9 cellular contexts compared by ENCODE assay signal in the genomic region with DNA sequence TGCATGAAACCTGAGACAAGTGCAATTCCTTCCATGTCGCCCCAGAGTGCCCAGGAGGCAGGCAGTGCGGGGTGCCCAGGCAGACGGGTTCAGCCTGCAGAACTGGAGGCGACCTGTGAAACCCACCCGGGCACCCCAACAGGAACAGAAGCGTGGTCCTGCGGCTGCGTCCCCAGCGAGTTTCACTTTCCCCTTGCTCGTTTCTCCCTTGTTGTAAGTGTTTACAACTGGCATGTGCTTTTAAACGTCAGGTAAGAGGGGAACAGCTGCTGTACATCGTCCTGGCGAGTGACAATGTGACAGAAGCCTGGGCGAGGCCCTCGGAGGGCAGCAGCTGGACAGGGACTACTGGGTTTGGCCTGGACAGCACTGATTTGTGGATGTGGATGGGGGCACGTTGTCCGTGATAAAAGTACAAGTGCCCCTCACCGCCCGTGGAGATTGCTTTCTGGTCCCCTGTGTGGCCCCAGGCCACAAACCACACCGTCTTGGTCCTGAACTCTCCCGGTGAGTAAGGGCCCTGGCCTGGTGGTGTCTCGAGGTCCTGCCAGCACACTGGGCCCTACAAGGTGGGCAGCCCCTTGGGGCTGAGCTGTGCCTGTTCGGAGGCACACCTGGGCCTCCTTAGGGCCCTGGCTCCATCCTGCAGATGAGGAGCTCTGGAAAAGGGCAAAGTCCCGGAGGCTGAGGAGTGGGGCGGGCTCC. TPM values are rescaled to one million over a fixed set of nuclear protein-coding genes. Genes with fewer than 3 reads are reported as not detected.
DNase-seq lines count a peak whose midpoint lies in the region; ATAC-seq and TF ChIP-seq lines count a peak whose summit lies in the region.
"Had no signal": no experiment of that assay in that cellular context is flagged by ENCODE, and none has a peak within 500 bp of the region (broad histone marks: within the 10 kb centered on the region; RNA-seq: fewer than 3 reads in every experiment).

No MANE protein-coding gene starts in this region.

- H3K9me3 ChIP-seq in upper lobe of right lung = no peaks in the 10 kb centered on the region
- H3K9me3 ChIP-seq: ovary had no signal

- TF ChIP-seq CTCF in upper lobe of right lung (IDR thresholded peaks at IDR 0.05) = no peak

- no peak for ATAC-seq in left ventricle myocardium superior
- no peak for ATAC-seq in left cardiac atrium
- ATAC-seq in HG02870 (IDR thresholded peaks at IDR 0.05; ENCODE audit: unreplicated experiment) = peak; percentile 58
- peak; percentile 63 for ATAC-seq in activated naive CD8-positive, alpha-beta T cell treated with anti-CD3 and anti-CD28 coated beads, Interleukin-2, amount 10 ng/mL, durations not matched to agents 7 days and 5 days (ENCODE audit: low read depth)
- no peak for ATAC-seq in upper lobe of right lung
- ATAC-seq in GM21737 (IDR thresholded peaks at IDR 0.05; ENCODE audit: unreplicated experiment) = no peak

- peaks cover 16% of the 10 kb centered on the region for H3K4me1 Mint-ChIP-seq in activated naive CD8-positive, alpha-beta T cell treated with anti-CD3 and anti-CD28 coated beads, Interleukin-2, amount 10 ng/mL, durations not matched to agents 7 days and 5 days

- peak overlapping the region; percentile 40 for H3K4me3 ChIP-seq in upper lobe of right lung
- H3K4me3 ChIP-seq: ovary had no signal

- peaks cover 70% of the 10 kb centered on the region for H3K27me3 ChIP-seq in upper lobe of right lung

- no peaks in the 10 kb centered on the region for H3K9me3 Mint-ChIP-seq in activated naive CD8-positive, alpha-beta T cell treated with anti-CD3 and anti-CD28 coated beads, Interleukin-2, amount 10 ng/mL, durations not matched to agents 7 days and 5 days

- peaks cover 38% of the 10 kb centered on the region for H3K27me3 Mint-ChIP-seq in activated naive CD8-positive, alpha-beta T cell treated with anti-CD3 and anti-CD28 coated beads, Interleukin-2, amount 10 ng/mL, durations not matched to agents 7 days and 5 days

- no peak overlapping the region for H3K27ac ChIP-seq in upper lobe of right lung
- H3K27ac ChIP-seq: ovary had no signal

- H3K36me3 ChIP-seq in upper lobe of right lung = no peaks in the 10 kb centered on the region
- H3K36me3 ChIP-seq: ovary had no signal

- POLR2A ChIA-PET in activated naive CD8-positive, alpha-beta T cell treated with anti-CD3 and anti-CD28 coated beads, Interleukin-2, amount 10 ng/mL, durations not matched to agents 7 days and 5 days (lab: Charles Lee) = interaction anchor here (1.3 to 1.4 kb wide), 2 partner anchors 8 to 33 kb away, joined by 3 to 5 read pairs; no protein-coding TSS in a partner anchor

- intact Hi-C loops in left ventricle myocardium superior (cut with micrococcal nuclease) = no loop called here
- intact Hi-C loops in left cardiac atrium (cut with DNase I) = no loop called here
- intact Hi-C loops in upper lobe of right lung (cut with DNase I) = no loop called here

- peak overlapping the region; percentile 84 for H3K4me3 Mint-ChIP-seq in activated naive CD8-positive, alpha-beta T cell treated with anti-CD3 and anti-CD28 coated beads, Interleukin-2, amount 10 ng/mL, durations not matched to agents 7 days and 5 days

- H3K27ac Mint-ChIP-seq in activated naive CD8-positive, alpha-beta T cell treated with anti-CD3 and anti-CD28 coated beads, Interleukin-2, amount 10 ng/mL, durations not matched to agents 7 days and 5 days = peak overlapping the region; percentile 45

- peak; percentile 23 for DNase-seq in left ventricle myocardium superior
- DNase-seq in left cardiac atrium = no peak
- peak; percentile 54 for DNase-seq in activated naive CD8-positive, alpha-beta T cell treated with anti-CD3 and anti-CD28 coated beads, Interleukin-2, amount 10 ng/mL, durations not matched to agents 7 days and 5 days
- DNase-seq in upper lobe of right lung = no peak
- DNase-seq in hypothalamus (lab: John Stamatoyannopoulos, UW) = no peak
- no peak for DNase-seq in DMS153 treated with DMSO at 0.1 percent for 48 hours (lab: John Stamatoyannopoulos, UW; ENCODE audit: unreplicated experiment)
- DNase-seq: ovary had no signal

- H3K4me1 ChIP-seq in upper lobe of right lung = peaks cover 12% of the 10 kb centered on the region

- no peaks in the 10 kb centered on the region for H3K36me3 Mint-ChIP-seq in activated naive CD8-positive, alpha-beta T cell treated with anti-CD3 and anti-CD28 coated beads, Interleukin-2, amount 10 ng/mL, durations not matched to agents 7 days and 5 days

RNA-seq across cellular contexts. Expression of a gene that starts 4.0 kb away (rescaled TPM):
- 0.99 TPM for total RNA-seq in left ventricle myocardium superior
- 1 to 10 TPM; 1.3 TPM for total RNA-seq in left cardiac atrium
- under 1 TPM in 1 of 2 experiments, not detected in 1; 0.11 TPM for total RNA-seq in activated naive CD8-positive, alpha-beta T cell treated with anti-CD3 and anti-CD28 coated beads, Interleukin-2, amount 10 ng/mL, durations not matched to agents 7 days and 5 days
- 3.4 TPM for total RNA-seq in upper lobe of right lung

RNA-seq across cellular contexts. Expression of a gene that starts 11.6 kb away (rescaled TPM):
- total RNA-seq in left ventricle myocardium superior = not detected
- not detected for total RNA-seq in left cardiac atrium
- not detected for total RNA-seq in activated naive CD8-positive, alpha-beta T cell treated with anti-CD3 and anti-CD28 coated beads, Interleukin-2, amount 10 ng/mL, durations not matched to agents 7 days and 5 days
- total RNA-seq in upper lobe of right lung = not detected

RNA-seq across cellular contexts. Expression of a gene that starts 35.0 kb away (rescaled TPM):
- total RNA-seq in left ventricle myocardium superior (2.4 TPM), left cardiac atrium (1 to 10 TPM; 2.3 to 3.8 TPM), upper lobe of right lung (20.3 TPM)
- 10 to 100 TPM; 90.8 to 91.0 TPM for total RNA-seq in activated naive CD8-positive, alpha-beta T cell treated with anti-CD3 and anti-CD28 coated beads, Interleukin-2, amount 10 ng/mL, durations not matched to agents 7 days and 5 days

Comparison
In these comparisons a context has a peak if more than half of its experiments do, and no peak if none do; other contexts are left out.
1. DNase-seq: peak in left ventricle myocardium superior (single experiment) and activated naive CD8-positive, alpha-beta T cell treated with anti-CD3 and anti-CD28 coated beads, Interleukin-2, amount 10 ng/mL, durations not matched to agents 7 days and 5 days (single experiment); none in left cardiac atrium (single experiment), upper lobe of right lung (single experiment), hypothalamus (0 of 51) and DMS153 treated with DMSO at 0.1 percent for 48 hours (single experiment).
2. ATAC-seq: peak in HG02870 (single experiment) and activated naive CD8-positive, alpha-beta T cell treated with anti-CD3 and anti-CD28 coated beads, Interleukin-2, amount 10 ng/mL, durations not matched to agents 7 days and 5 days (single experiment); none in left ventricle myocardium superior (single experiment), left cardiac atrium (0 of 2), upper lobe of right lung (single experiment) and GM21737 (single experiment).